Comparison of ENCODE assay signal across 2 cellular contexts in the genomic region with DNA sequence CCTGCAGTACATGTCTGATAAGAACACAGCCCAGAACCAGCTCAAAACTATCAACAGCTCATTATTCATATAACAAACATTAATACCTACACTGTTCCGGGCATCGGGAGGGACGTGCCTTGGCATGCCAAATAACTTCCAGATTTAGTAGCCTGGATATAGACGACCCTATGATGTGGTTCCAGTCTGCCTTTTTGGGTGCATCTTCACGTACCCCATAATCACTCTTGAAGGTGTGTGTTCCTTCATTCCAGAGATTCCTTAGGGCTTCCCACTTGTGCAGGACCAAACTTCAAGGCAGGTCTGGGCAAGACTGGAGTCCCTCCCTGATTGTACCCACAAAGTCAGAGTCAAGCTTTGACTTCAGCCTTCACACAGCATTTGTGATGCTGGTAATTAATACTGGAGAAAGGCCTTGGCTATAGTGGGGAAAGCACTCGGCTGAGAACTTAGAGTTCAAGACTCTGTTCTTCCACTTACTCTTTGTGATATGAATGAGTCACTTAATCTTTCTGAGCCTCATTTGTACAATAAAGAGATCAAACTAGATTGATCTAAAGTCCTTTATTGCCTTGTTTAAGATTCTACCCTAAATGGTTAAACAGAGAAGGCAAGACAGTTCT.
TF ChIP-seq lines count a peak whose summit lies in the region.

No MANE protein-coding gene starts in this region.

TF ChIP-seq in HepG2, 621 proteins besides CTCF, POLR2A, EP300 and RAD21:
- no peak for TF ChIP-seq GZF1 (CRISPR knock-in tag; IDR thresholded peaks at IDR 0.05)
- no peak for TF ChIP-seq PRDM15 (CRISPR knock-in tag; IDR thresholded peaks at IDR 0.05)
- TF ChIP-seq NR3C1 (CRISPR knock-in tag; IDR thresholded peaks at IDR 0.05): no peak
- TF ChIP-seq, protein P1, sequence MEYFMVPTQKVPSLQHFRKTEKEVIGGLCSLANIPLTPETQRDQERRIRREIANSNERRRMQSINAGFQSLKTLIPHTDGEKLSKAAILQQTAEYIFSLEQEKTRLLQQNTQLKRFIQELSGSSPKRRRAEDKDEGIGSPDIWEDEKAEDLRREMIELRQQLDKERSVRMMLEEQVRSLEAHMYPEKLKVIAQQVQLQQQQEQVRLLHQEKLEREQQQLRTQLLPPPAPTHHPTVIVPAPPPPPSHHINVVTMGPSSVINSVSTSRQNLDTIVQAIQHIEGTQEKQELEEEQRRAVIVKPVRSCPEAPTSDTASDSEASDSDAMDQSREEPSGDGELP (IDR thresholded peaks at IDR 0.05; ENCODE audit: borderline replicate concordance, low read depth): no peak

TF ChIP-seq in H1, 55 proteins besides CTCF, POLR2A, EP300 and RAD21:
- TF ChIP-seq TCF12 (IDR thresholded peaks at IDR 0.05; ENCODE audit: low read depth, low read length): no peak
- TF ChIP-seq KDM4A (IDR thresholded peaks at IDR 0.05; ENCODE audit: low read depth, low read length, severe bottlenecking): no peak
- TF ChIP-seq RXRA (IDR thresholded peaks at IDR 0.05; ENCODE audit: insufficient read depth, low read depth, low read length): no peak
- TF ChIP-seq SIX5 (IDR thresholded peaks at IDR 0.05; ENCODE audit: low read depth, low read length): no peak
- no peak for TF ChIP-seq KDM5A (IDR thresholded peaks at IDR 0.05; ENCODE audit: low read length)
- TF ChIP-seq TAF7 (optimal IDR thresholded peaks at IDR 0.05; ENCODE audit: borderline replicate concordance, low read depth, low read length): no peak
- TF ChIP-seq SP1 (IDR thresholded peaks at IDR 0.05; ENCODE audit: low read depth, low read length): no peak
- no peak for TF ChIP-seq TBP (IDR thresholded peaks at IDR 0.05; ENCODE audit: low read depth, low read length)
- no peak for TF ChIP-seq MAFK (IDR thresholded peaks at IDR 0.05; ENCODE audit: low read depth, low read length)
